Comparison of ENCODE assay signal across 10 cellular contexts in genomic region chr17:1996243-1997145, GRCh38. TPM values are rescaled to one million over a fixed set of nuclear protein-coding genes. Genes with fewer than 3 reads are reported as not detected.
A peak's percentile ranks its signal among the peaks of the same experiment; 100 is the strongest.
DNase-seq lines count a peak whose midpoint lies in the region; ATAC-seq and TF ChIP-seq lines count a peak whose summit lies in the region.
"Had no signal": no experiment of that assay in that cellular context is flagged by ENCODE, and none has a peak within 500 bp of the region (broad histone marks: within the 10 kb centered on the region; RNA-seq: fewer than 3 reads in every experiment).

No MANE protein-coding gene starts in this region.

- H2AFZ ChIP-seq in GM23248 = no peak overlapping the region

- no peak overlapping the region for H3K4me3 ChIP-seq in HEK293 (ENCODE audit: low read depth, low read length)
- no peak overlapping the region for H3K4me3 ChIP-seq in gastrocnemius medialis
- no peak overlapping the region for H3K4me3 ChIP-seq in lower leg skin (ENCODE audit: low read depth, poor library complexity, severe bottlenecking)
- H3K4me3 ChIP-seq in GM23248 = no peak overlapping the region
- H3K4me3 ChIP-seq: colonic mucosa had no signal

- no peaks in the 10 kb centered on the region for H4K20me1 ChIP-seq in GM23248 (ENCODE audit: insufficient read depth)

- ATAC-seq in gastrocnemius medialis (no peak), HG02588 (IDR thresholded peaks at IDR 0.05; ENCODE audit: unreplicated experiment) (no peak)

- POLR2A ChIA-PET in HEK293 (lab: Yijun Ruan, JAX) = interaction anchor here (0.7 to 1.2 kb wide), 3 partner anchors 15 to 161 kb away, joined by 3 to 8 read pairs (median 3); partner anchors contain the start of gene RTN4RL1

- CTCF ChIA-PET in HEK293 (lab: Yijun Ruan, JAX) = interaction anchor here (1.3 to 1.4 kb wide), 2 partner anchors 29 to 88 kb away, joined by 5 read pairs; no protein-coding TSS in a partner anchor

- H3K4me2 ChIP-seq in GM23248 (ENCODE audit: unreplicated experiment) = no peak overlapping the region
- H3K4me2 ChIP-seq: KMS-11 had no signal

- no peaks in the 10 kb centered on the region for H3K9me3 ChIP-seq in HEK293 (ENCODE audit: control insufficient read depth, insufficient read depth, low read depth, low read length)
- no peaks in the 10 kb centered on the region for H3K9me3 ChIP-seq in gastrocnemius medialis
- no peaks in the 10 kb centered on the region for H3K9me3 ChIP-seq in GM23248 (ENCODE audit: low read depth)
- H3K9me3 ChIP-seq: colonic mucosa had no signal

- peaks cover 15% of the 10 kb centered on the region for H3K4me1 ChIP-seq in HEK293 (ENCODE audit: control insufficient read depth, insufficient read depth, low read length)
- H3K4me1 ChIP-seq in gastrocnemius medialis = peaks cover 39 to 42% of the 10 kb centered on the region in 2 donors
- H3K4me1 ChIP-seq in GM23248 (ENCODE audit: insufficient read depth) = no peaks in the 10 kb centered on the region

- TF ChIP-seq CTCF in HEK293 (tag by site-specific recombination; IDR thresholded peaks at IDR 0.05) (no peak), VCaP (conservative IDR thresholded peaks at IDR 0.05) (no peak), gastrocnemius medialis (IDR thresholded peaks at IDR 0.05 in 4 of 5, conservative IDR thresholded peaks at IDR 0.05 in 1 of 5) (no peak), lower leg skin (IDR thresholded peaks at IDR 0.05) (no peak)

- no peak overlapping the region for H3K9ac ChIP-seq in GM23248
- H3K9ac ChIP-seq: KMS-11 had no signal

- no peaks in the 10 kb centered on the region for H3F3A ChIP-seq in GM23248 (ENCODE audit: insufficient read depth)

- H3K27ac ChIP-seq in HEK293 (ENCODE audit: extremely low read depth, low read depth, low read length) (no peak overlapping the region), VCaP (peak overlapping the region; percentile 95), gastrocnemius medialis (peak overlapping the region; percentile 91 to 97 (median 93)), GM23248 (no peak overlapping the region)
- H3K27ac ChIP-seq: colonic mucosa, KMS-11 had no signal

- no peaks in the 10 kb centered on the region for H3K79me2 ChIP-seq in GM23248 (ENCODE audit: insufficient read depth)

- H3K36me3 ChIP-seq in HEK293 (ENCODE audit: control insufficient read depth in 2 of 2, insufficient read depth in 1 of 2, low read length in 2 of 2) (no peaks in the 10 kb centered on the region), gastrocnemius medialis (no peaks in the 10 kb centered on the region), GM23248 (ENCODE audit: low read depth) (no peaks in the 10 kb centered on the region)
- H3K36me3 ChIP-seq: colonic mucosa had no signal

- WGBS in lower leg skin, 2 donors = 75 to 84% methylated on average over 10 to 11 of the region's 11 CpGs
- WGBS in GM23248 (ENCODE audit: low coverage in 1 of 2, low lambda C conversion rate in 2 of 2, missing lambda C conversion rate in 2 of 2), 2 experiments = 79 to 85% methylated on average over 9 to 11 of the region's 11 CpGs

- TF ChIP-seq POLR2A in gastrocnemius medialis (IDR thresholded peaks at IDR 0.05) (no peak), lower leg skin (IDR thresholded peaks at IDR 0.05) (no peak)

- DNase-seq in islet precursor cell (peak; percentile 53), gastrocnemius medialis (no peak), lower leg skin (ENCODE audit: low spot score in 2 of 2) (no peak), GM23248 (no peak)
- DNase-seq: NCI-H1417 treated with DMSO at 0.1 percent for 48 hours had no signal

- no peaks in the 10 kb centered on the region for H3K9me2 ChIP-seq in GM23248 (ENCODE audit: insufficient read depth)

- H3K27me3 ChIP-seq in gastrocnemius medialis (no peaks in the 10 kb centered on the region), GM23248 (replicated peaks; ENCODE audit: insufficient read depth) (no peaks in the 10 kb centered on the region)
- H3K27me3 ChIP-seq: colonic mucosa had no signal

- in situ Hi-C loops in gastrocnemius medialis (cut with MboI; ENCODE audit: low sequenced_read_pairs in 4 of 4) (no loop called here), GM23248 (cut with MboI) (no loop called here)

- intact Hi-C loops in gastrocnemius medialis (cut with DNase I; ENCODE audit: low total_unique reads) (no loop called here), lower leg skin (cut with DNase I; ENCODE audit: low total_unique reads) (no loop called here)

TF ChIP-seq in HEK293, 187 proteins besides CTCF, POLR2A, EP300 and RAD21:
- no peak for TF ChIP-seq ZNF521 (tag by site-specific recombination; IDR thresholded peaks at IDR 0.05)
- no peak for TF ChIP-seq ZNF610 (tag by site-specific recombination; IDR thresholded peaks at IDR 0.05; ENCODE audit: borderline replicate concordance)
- no peak for TF ChIP-seq ZNF394 (tag by site-specific recombination; IDR thresholded peaks at IDR 0.05; ENCODE audit: borderline replicate concordance)
- TF ChIP-seq ZNF544 (tag by site-specific recombination; IDR thresholded peaks at IDR 0.05) = no peak
- TF ChIP-seq SALL2 (tag by site-specific recombination; IDR thresholded peaks at IDR 0.05; ENCODE audit: borderline replicate concordance) = no peak
- no peak for TF ChIP-seq ZNF155 (tag by site-specific recombination; IDR thresholded peaks at IDR 0.05)
- peak; percentile 57 for TF ChIP-seq GLIS1 (tag by site-specific recombination; IDR thresholded peaks at IDR 0.05)
- TF ChIP-seq OVOL3 (tag by site-specific recombination; IDR thresholded peaks at IDR 0.05) = no peak
TF ChIP-seq in HEK293: peak in this region for 1.

RNA-seq across cellular contexts. Expression of gene RTN4RL1, which starts 28.6 kb away (rescaled TPM):
- total RNA-seq in gastrocnemius medialis = 1 to 10 TPM in 2 of 4 donors, under 1 TPM in 2; 0.31 to 1.7 (median 1.2) TPM
- total RNA-seq in lower leg skin = 10 to 100 TPM; 19.1 to 31.5 (median 27.6) TPM
- total RNA-seq in GM23248 (2014; rRNA removed; shearing (Covaris generic)) = 0.22 TPM in 1 of 2 replicates, not detected in the other
- polyA plus RNA-seq in GM23248 (2016; fragmentation: Nextera tagmentation; extraction: Ambion mirVana) = not detected in 2 replicates

RNA-seq across cellular contexts. Expression of gene DPH1, which starts 33.5 kb away (rescaled TPM):
- total RNA-seq in gastrocnemius medialis (10 to 100 TPM; 47.2 to 59.9 (median 57.7) TPM), lower leg skin (10 to 100 TPM; 50.4 to 80.0 (median 61.2) TPM)
- total RNA-seq in GM23248 (2014; rRNA removed; shearing (Covaris generic)) = 51.2 and 58.1 TPM in 2 replicates
- 41.1 and 41.2 TPM in 2 replicates for polyA plus RNA-seq in GM23248 (2016; fragmentation: Nextera tagmentation; extraction: Ambion mirVana)

RNA-seq across cellular contexts. Expression of gene OVCA2, which starts 45.3 kb away (rescaled TPM):
- total RNA-seq in gastrocnemius medialis = 10 to 100 TPM; 12.6 to 50.2 (median 34.4) TPM
- 10 to 100 TPM; 34.2 to 51.5 (median 40.3) TPM for total RNA-seq in lower leg skin
- total RNA-seq in GM23248 (2014; rRNA removed; shearing (Covaris generic)) = 67.3 and 92.0 TPM in 2 replicates
- polyA plus RNA-seq in GM23248 (2016; fragmentation: Nextera tagmentation; extraction: Ambion mirVana) = 63.5 and 66.1 TPM in 2 replicates

RNA-seq across cellular contexts. Expression of gene HIC1, which starts 58.4 kb away (rescaled TPM):
- 1 to 10 TPM; 4.6 to 9.6 (median 6.9) TPM for total RNA-seq in gastrocnemius medialis
- 10 to 100 TPM in 1 of 4 donors, 1 to 10 TPM in 3; 2.4 to 14.2 (median 5.3) TPM for total RNA-seq in lower leg skin
- total RNA-seq in GM23248 (2014; rRNA removed; shearing (Covaris generic)) = 35.0 and 59.8 TPM in 2 replicates
- polyA plus RNA-seq in GM23248 (2016; fragmentation: Nextera tagmentation; extraction: Ambion mirVana) = 1.6 TPM in 2 replicates

Comparison
In these comparisons a context has a peak if more than half of its experiments do, and no peak if none do; other contexts are left out.
1. H3K27ac ChIP-seq: peak in VCaP (single experiment) and gastrocnemius medialis (4 of 4); none in HEK293 (single experiment) and GM23248 (single experiment).
2. RNA of gene RTN4RL1, which starts 28.6 kb away (total RNA-seq): 19.1 to 31.5 TPM in lower leg skin; 0.31 to 1.7 TPM in gastrocnemius medialis and 0.22 TPM in GM23248; every median in the first group is over 4 times any median in the second.